9 cellular contexts compared by ENCODE assay signal in the genomic region with DNA sequence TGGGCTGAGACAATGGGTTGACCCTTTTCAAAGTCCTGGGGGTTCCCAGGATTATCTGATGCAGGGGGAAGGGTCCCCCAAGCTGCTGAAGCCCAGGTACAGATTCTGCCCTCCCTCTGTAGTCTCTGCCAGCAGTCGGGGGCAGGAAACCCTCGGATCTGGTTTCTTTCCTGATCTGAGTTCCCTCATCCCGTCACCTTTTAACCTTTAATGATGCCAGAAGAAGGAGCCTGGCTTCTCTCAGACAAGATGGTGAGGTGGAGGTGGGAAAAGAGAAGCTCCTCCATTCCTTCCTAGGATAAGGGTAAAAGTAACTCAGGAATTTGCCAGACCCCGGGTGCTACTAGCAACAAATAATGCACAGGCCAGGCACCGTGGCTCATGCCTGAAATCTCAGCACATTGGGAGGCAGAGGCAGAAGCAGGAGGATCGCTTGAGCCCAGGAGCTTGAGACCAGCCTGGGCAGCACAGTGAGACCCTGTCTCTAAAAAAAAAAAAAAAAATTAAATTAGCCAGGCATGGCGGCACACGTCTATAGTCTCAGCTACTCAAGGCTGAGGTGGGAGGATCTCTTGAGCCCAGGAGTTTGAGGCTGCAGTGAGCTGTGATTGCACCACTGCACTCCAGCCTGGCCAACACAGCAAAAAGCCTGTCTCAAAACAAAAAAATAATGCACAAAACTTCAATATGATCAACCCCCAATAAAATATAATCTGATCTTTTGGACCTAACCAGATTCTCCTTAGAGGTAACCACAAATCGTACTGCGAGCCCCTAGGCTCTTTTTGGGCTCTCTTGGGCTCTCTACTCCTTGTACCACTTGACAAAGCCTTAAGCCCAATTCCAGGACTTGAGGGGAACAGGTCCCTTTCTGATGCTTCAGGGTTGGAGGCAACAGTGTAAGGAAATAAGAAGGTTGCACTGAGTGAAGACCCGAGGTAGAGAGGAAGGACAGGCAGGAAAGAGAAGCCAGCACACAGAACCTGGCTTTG. TPM values are rescaled to one million over a fixed set of nuclear protein-coding genes. Genes with fewer than 3 reads are reported as not detected.
A peak's percentile ranks its signal among the peaks of the same experiment; 100 is the strongest.
DNase-seq lines count a peak whose midpoint lies in the region; ATAC-seq, FAIRE-seq and TF ChIP-seq lines count a peak whose summit lies in the region.
"Had no signal": no experiment of that assay in that cellular context is flagged by ENCODE, and none has a peak within 500 bp of the region (broad histone marks: within the 10 kb centered on the region; RNA-seq: fewer than 3 reads in every experiment).

No MANE protein-coding gene starts in this region.

- TF ChIP-seq CTCF in GM23338 (conservative IDR thresholded peaks at IDR 0.05; ENCODE audit: low read depth in 2 of 2) = no peak
- no peak for TF ChIP-seq CTCF in astrocyte (IDR thresholded peaks at IDR 0.05; ENCODE audit: insufficient read depth, low read depth, low read length)
- TF ChIP-seq CTCF in kidney (IDR thresholded peaks at IDR 0.05; ENCODE audit: borderline replicate concordance, extremely low read depth, insufficient read depth) = no peak
- TF ChIP-seq CTCF in smooth muscle cell (IDR thresholded peaks at IDR 0.05; ENCODE audit: borderline replicate concordance, insufficient read depth, poor library complexity, severe bottlenecking) = no peak

- intact Hi-C loops in kidney (cut with DNase I) = no loop called here

- H2AFZ ChIP-seq in GM23338 (no peak overlapping the region), astrocyte (ENCODE audit: low read depth, low read length) (no peak overlapping the region), smooth muscle cell (ENCODE audit: low read depth) (no peak overlapping the region)

- H3K27ac Mint-ChIP-seq in GM23338 (no peak overlapping the region), astrocyte (ENCODE audit: unreplicated experiment) (peak overlapping the region; percentile 18)

- H3K27me3 Mint-ChIP-seq in GM23338 (ENCODE audit: insufficient read depth, low read depth, poor library complexity) = peaks cover 17% of the 10 kb centered on the region
- no peaks in the 10 kb centered on the region for H3K27me3 Mint-ChIP-seq in astrocyte (ENCODE audit: low read depth, unreplicated experiment)

- H3K4me3 Mint-ChIP-seq in GM23338 (no peak overlapping the region), astrocyte (ENCODE audit: unreplicated experiment) (no peak overlapping the region)

- FAIRE-seq in astrocyte (lab: Jason Lieb, UNC) (no peak), kidney (lab: Jason Lieb, UNC) (no peak)

- H3K36me3 ChIP-seq in GM23338 (ENCODE audit: insufficient read depth) (no peaks in the 10 kb centered on the region), astrocyte (ENCODE audit: insufficient read depth, low read length) (no peaks in the 10 kb centered on the region), kidney (ENCODE audit: control insufficient read depth in 1 of 2, insufficient read depth in 2 of 2, low read length in 2 of 2) (no peaks in the 10 kb centered on the region), smooth muscle cell (ENCODE audit: low read depth) (no peaks in the 10 kb centered on the region)

- H3K4me1 Mint-ChIP-seq in GM23338 (peaks cover 32% of the 10 kb centered on the region), astrocyte (ENCODE audit: low read depth, unreplicated experiment) (peaks cover 24% of the 10 kb centered on the region)

- H3K4me2 ChIP-seq in GM23338 (peak overlapping the region; percentile 57), astrocyte (ENCODE audit: low read length) (peak overlapping the region; percentile 87), smooth muscle cell (peak overlapping the region; percentile 82)

- DNase-seq in GM23338 (ENCODE audit: low spot score) = no peak
- DNase-seq in astrocyte (ENCODE audit: low read depth) = no peak
- no peak for DNase-seq in kidney
- DNase-seq in smooth muscle cell (lab: John Stamatoyannopoulos, UW; ENCODE audit: unreplicated experiment) = no peak
- DNase-seq in activated CD4-positive, alpha-beta T cell treated with anti-CD3 and anti-CD28 coated beads for 4 hours = no peak
- no peak for DNase-seq in glomerular visceral epithelial cell (ENCODE audit: extremely low spot score)
- no peak for DNase-seq in NCI-H146 (lab: John Stamatoyannopoulos, UW)
- DNase-seq in A172 (ENCODE audit: low spot score) = no peak
- DNase-seq: stimulated activated naive CD4-positive, alpha-beta T cell had no signal

- H3K9me3 ChIP-seq in astrocyte (ENCODE audit: insufficient read depth, low read depth, low read length) (no peaks in the 10 kb centered on the region), kidney (ENCODE audit: control insufficient read depth in 1 of 2, low read length in 2 of 2) (no peaks in the 10 kb centered on the region), smooth muscle cell (replicated peaks; ENCODE audit: low read depth) (no peaks in the 10 kb centered on the region)

- H3K9me3 Mint-ChIP-seq in GM23338 = no peaks in the 10 kb centered on the region; the same call in 2 of the 3 replicates
- no peaks in the 10 kb centered on the region for H3K9me3 Mint-ChIP-seq in astrocyte (ENCODE audit: unreplicated experiment)

- no peak overlapping the region; the same call in 1 of the 2 replicates for H3K4me3 ChIP-seq in GM23338
- peak overlapping the region; percentile 43 for H3K4me3 ChIP-seq in astrocyte (ENCODE audit: insufficient read depth, low read depth, low read length)
- H3K4me3 ChIP-seq in kidney (ENCODE audit: low read length in 2 of 2) = peak overlapping the region; percentile 36 to 47
- H3K4me3 ChIP-seq in smooth muscle cell = peak overlapping the region; percentile 34

- H4K20me1 ChIP-seq in GM23338 (replicated peaks; ENCODE audit: insufficient read depth) = no peaks in the 10 kb centered on the region
- H4K20me1 ChIP-seq in astrocyte (ENCODE audit: insufficient read depth, low read length) = peaks cover 41% of the 10 kb centered on the region
- H4K20me1 ChIP-seq in smooth muscle cell (ENCODE audit: low read depth) = peaks cover 78% of the 10 kb centered on the region

- H3F3A ChIP-seq in GM23338 (replicated peaks; ENCODE audit: low read depth) = 0 out of 2 replicates have a peak, but pooled peaks cover under 1% of the 10 kb centered on the region
- peaks cover 12% of the 10 kb centered on the region for H3F3A ChIP-seq in smooth muscle cell (ENCODE audit: low read depth)

- no peaks in the 10 kb centered on the region for H3K9me2 ChIP-seq in GM23338 (ENCODE audit: insufficient read depth)

- H3K4me1 ChIP-seq in GM23338 (ENCODE audit: insufficient read depth) (peaks cover 30% of the 10 kb centered on the region), astrocyte (ENCODE audit: insufficient read depth, low read length) (peaks cover 58% of the 10 kb centered on the region), kidney (ENCODE audit: control insufficient read depth in 1 of 2, insufficient read depth in 1 of 2, low read depth in 1 of 2, low read length in 2 of 2) (peaks cover 30 to 38% of the 10 kb centered on the region in 2 donors), smooth muscle cell (ENCODE audit: low read depth) (peaks cover 29% of the 10 kb centered on the region)

- H3K27me3 ChIP-seq in GM23338 (ENCODE audit: insufficient read depth) = 0 out of 2 replicates have a peak, but pooled peaks cover 4% of the 10 kb centered on the region
- H3K27me3 ChIP-seq in astrocyte (ENCODE audit: insufficient read depth, low read length) = no peaks in the 10 kb centered on the region
- H3K27me3 ChIP-seq in smooth muscle cell (ENCODE audit: low read depth) = no peaks in the 10 kb centered on the region

- H3K36me3 Mint-ChIP-seq in GM23338 (ENCODE audit: low read depth) (0 out of 3 replicates have a peak, but pooled peaks cover 2% of the 10 kb centered on the region), astrocyte (ENCODE audit: low read depth, unreplicated experiment) (no peaks in the 10 kb centered on the region)

- ATAC-seq in GM23338 = no peak

- H3K79me2 ChIP-seq in GM23338 (replicated peaks; ENCODE audit: insufficient read depth) (peaks cover 60% of the 10 kb centered on the region), astrocyte (ENCODE audit: insufficient read depth, low read length) (peaks cover 89% of the 10 kb centered on the region), smooth muscle cell (ENCODE audit: low read depth) (peaks cover 76% of the 10 kb centered on the region)

- peak overlapping the region; percentile 78 for H3K9ac ChIP-seq in astrocyte (ENCODE audit: low read length)
- peak overlapping the region in 1 of 2 donors; percentile 55 for H3K9ac ChIP-seq in kidney (ENCODE audit: low read length in 2 of 2)
- no peak overlapping the region for H3K9ac ChIP-seq in smooth muscle cell (ENCODE audit: low read depth)

- 60% methylated on average over 11 of the region's 11 CpGs for WGBS in smooth muscle cell (ENCODE audit: low lambda C conversion rate)

- H3K27ac ChIP-seq in GM23338 (ENCODE audit: low read depth) = peak overlapping the region; percentile 69
- H3K27ac ChIP-seq in astrocyte (ENCODE audit: low read depth, low read length) = peak overlapping the region; percentile 74
- peak overlapping the region; percentile 82 to 88 for H3K27ac ChIP-seq in kidney (ENCODE audit: low read depth in 2 of 2, low read length in 2 of 2)
- peak overlapping the region; percentile 81 for H3K27ac ChIP-seq in smooth muscle cell (ENCODE audit: low read depth)

TF ChIP-seq in GM23338, 12 proteins besides CTCF, POLR2A, EP300 and RAD21 (continues in another document):
- TF ChIP-seq JUNB (IDR thresholded peaks at IDR 0.05; ENCODE audit: unreplicated experiment) (no peak), ZNF114 (CRISPR knock-in tag; IDR thresholded peaks at IDR 0.05) (no peak)

RNA-seq across cellular contexts. Expression of a gene that starts 5.7 kb away (rescaled TPM):
- 16.2 and 19.9 TPM in 2 replicates for total RNA-seq in GM23338 (2014; rRNA removed; shearing (Covaris generic))
- polyA plus RNA-seq in GM23338 (2016; fragmentation: Nextera tagmentation; extraction: Ambion mirVana) (4.1 and 4.4 TPM in 2 replicates), kidney (ENCODE audit: insufficient read depth, low read depth, low replicate concordance) (26.2 TPM), smooth muscle cell (21.2 and 21.4 TPM in 2 replicates)
- total RNA-seq in astrocyte (13.0 and 15.8 TPM in 2 replicates), kidney (76.9 TPM), smooth muscle cell (13.4 and 15.1 TPM in 2 replicates)
- total RNA-seq in A172 (2014; rRNA removed; shearing (Covaris generic)) = 42.1 and 53.8 TPM in 2 replicates

RNA-seq across cellular contexts. Expression of a gene that starts 44.5 kb away (rescaled TPM):
- total RNA-seq in GM23338 (2014; rRNA removed; shearing (Covaris generic)) = not detected in 2 replicates
- polyA plus RNA-seq in GM23338 (2016; fragmentation: Nextera tagmentation; extraction: Ambion mirVana) (not detected in 2 replicates), kidney (ENCODE audit: insufficient read depth, low read depth, low replicate concordance) (not detected), smooth muscle cell (0.30 TPM in 1 of 2 replicates, not detected in the other)
- total RNA-seq in astrocyte (not detected in 2 replicates), kidney (not detected), smooth muscle cell (not detected in 2 replicates)
- total RNA-seq in A172 (2014; rRNA removed; shearing (Covaris generic)) = not detected in 2 replicates
